Comparison of ENCODE assay signal across 12 cellular contexts in the genomic region with DNA sequence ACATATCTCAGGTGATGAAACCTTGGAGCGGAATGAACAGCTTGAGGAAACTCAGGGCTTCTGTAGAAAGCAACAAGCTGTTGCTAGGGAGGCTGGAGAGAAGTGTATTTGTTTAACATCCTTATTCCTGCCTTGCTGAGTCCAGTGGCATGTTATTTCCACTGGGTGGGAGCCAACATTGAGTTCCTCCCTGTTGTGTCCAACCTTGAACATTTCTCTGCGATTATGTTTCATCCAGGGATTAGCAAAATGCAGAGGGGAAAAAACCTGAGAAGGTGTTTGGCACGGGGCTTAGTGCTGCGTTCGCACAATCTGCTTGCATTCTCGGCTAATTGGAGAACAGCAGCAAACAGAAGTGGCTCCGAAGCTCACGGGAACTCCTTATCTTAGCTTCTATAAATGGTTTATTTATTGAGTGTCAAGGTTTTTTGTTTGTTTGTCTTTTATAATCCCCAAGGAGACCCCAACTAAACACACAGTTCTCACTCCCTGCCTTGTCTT.
DNase-seq lines count a peak whose midpoint lies in the region; ATAC-seq, FAIRE-seq and TF ChIP-seq lines count a peak whose summit lies in the region.
"Had no signal": no experiment of that assay in that cellular context is flagged by ENCODE, and none has a peak within 500 bp of the region (broad histone marks: within the 10 kb centered on the region; RNA-seq: fewer than 3 reads in every experiment).

No MANE protein-coding gene starts in this region.

- H3K9me3 ChIP-seq in astrocyte (ENCODE audit: insufficient read depth, low read depth, low read length) (no peaks in the 10 kb centered on the region), kidney (ENCODE audit: control insufficient read depth in 1 of 2, low read length in 2 of 2) (no peaks in the 10 kb centered on the region)

- peaks cover 9% of the 10 kb centered on the region for H3K4me1 ChIP-seq in astrocyte (ENCODE audit: insufficient read depth, low read length)
- H3K4me1 ChIP-seq in kidney (ENCODE audit: control insufficient read depth in 1 of 2, insufficient read depth in 1 of 2, low read depth in 1 of 2, low read length in 2 of 2), result peaks cover 7 to 15% of the 10 kb centered on the region in 2 donors

- H3K36me3 ChIP-seq in astrocyte (ENCODE audit: insufficient read depth, low read length), result no peaks in the 10 kb centered on the region
- H3K36me3 ChIP-seq in kidney (ENCODE audit: control insufficient read depth in 1 of 2, insufficient read depth in 2 of 2, low read length in 2 of 2), result no peaks in the 10 kb centered on the region

- H3K27me3 ChIP-seq in astrocyte (ENCODE audit: insufficient read depth, low read length), result no peaks in the 10 kb centered on the region

- DNase-seq in NCI-H748 (lab: John Stamatoyannopoulos, UW; ENCODE audit: unreplicated experiment) (peak; percentile 41), NCI-H748 treated with DMSO at 0.1 percent for 48 hours (lab: John Stamatoyannopoulos, UW) (no peak), astrocyte (ENCODE audit: low read depth) (peak; percentile 76), kidney (no peak), stromal cell of bone marrow (ENCODE audit: low read depth) (peak; percentile 71)
- DNase-seq in activated T-helper 1 cell treated with anti-CD3 and anti-CD28 coated beads, Interleukin-12 subunit alpha, Interleukin-12 subunit beta, Interleukin-2, Interleukin-4 antibody, amounts not matched to agents 30 ng/mL and 10 ng/mL and 1 ng/mL, durations not matched to agents 14 hours and 24 hours and 36 hours (ENCODE audit: low spot score), result no peak
- DNase-seq in activated naive CD8-positive, alpha-beta T cell treated with anti-CD3 and anti-CD28 coated beads, Interleukin-2, amount 50 U/mL, for 24 hours, result no peak
- no peak for DNase-seq in naive thymus-derived CD8-positive, alpha-beta T cell
- DNase-seq: activated effector memory CD4-positive, alpha-beta T cell treated with anti-CD3 and anti-CD28 coated beads, Interleukin-2, amount 50 U/mL, for 16 hours; AML-193; occipital lobe had no signal

- peaks cover 4% of the 10 kb centered on the region for H3K4me1 Mint-ChIP-seq in astrocyte (ENCODE audit: low read depth, unreplicated experiment)
- peaks cover 6% of the 10 kb centered on the region for H3K4me1 Mint-ChIP-seq in activated T-helper 1 cell treated with anti-CD3 and anti-CD28 coated beads, Interleukin-12 subunit alpha, Interleukin-12 subunit beta, Interleukin-2, Interleukin-4 antibody, amounts not matched to agents 30 ng/mL and 10 ng/mL and 1 ng/mL, durations not matched to agents 14 hours and 24 hours and 36 hours (ENCODE audit: low read depth)
- H3K4me1 Mint-ChIP-seq in activated naive CD8-positive, alpha-beta T cell treated with anti-CD3 and anti-CD28 coated beads, Interleukin-2, amount 50 U/mL, for 24 hours, result no peaks in the 10 kb centered on the region
- peaks cover 0 to 9% (median 8%) of the 10 kb centered on the region in 4 donors for H3K4me1 Mint-ChIP-seq in naive thymus-derived CD8-positive, alpha-beta T cell

- no peak overlapping the region for H3K27ac Mint-ChIP-seq in astrocyte (ENCODE audit: unreplicated experiment)
- H3K27ac Mint-ChIP-seq in activated T-helper 1 cell treated with anti-CD3 and anti-CD28 coated beads, Interleukin-12 subunit alpha, Interleukin-12 subunit beta, Interleukin-2, Interleukin-4 antibody, amounts not matched to agents 30 ng/mL and 10 ng/mL and 1 ng/mL, durations not matched to agents 14 hours and 24 hours and 36 hours, result no peak overlapping the region
- H3K27ac Mint-ChIP-seq in activated naive CD8-positive, alpha-beta T cell treated with anti-CD3 and anti-CD28 coated beads, Interleukin-2, amount 50 U/mL, for 24 hours, result no peak overlapping the region
- no peak overlapping the region for H3K27ac Mint-ChIP-seq in naive thymus-derived CD8-positive, alpha-beta T cell

- H3K27me3 Mint-ChIP-seq in astrocyte (ENCODE audit: low read depth, unreplicated experiment), result peaks cover 25% of the 10 kb centered on the region
- peaks cover 3% of the 10 kb centered on the region for H3K27me3 Mint-ChIP-seq in activated T-helper 1 cell treated with anti-CD3 and anti-CD28 coated beads, Interleukin-12 subunit alpha, Interleukin-12 subunit beta, Interleukin-2, Interleukin-4 antibody, amounts not matched to agents 30 ng/mL and 10 ng/mL and 1 ng/mL, durations not matched to agents 14 hours and 24 hours and 36 hours (ENCODE audit: insufficient read depth)
- peaks cover 1% of the 10 kb centered on the region for H3K27me3 Mint-ChIP-seq in activated naive CD8-positive, alpha-beta T cell treated with anti-CD3 and anti-CD28 coated beads, Interleukin-2, amount 50 U/mL, for 24 hours
- H3K27me3 Mint-ChIP-seq in naive thymus-derived CD8-positive, alpha-beta T cell, result peaks cover 0 to 2% (median 0%) of the 10 kb centered on the region in 5 donors

- H3K9me3 Mint-ChIP-seq in astrocyte (ENCODE audit: unreplicated experiment), result no peaks in the 10 kb centered on the region
- H3K9me3 Mint-ChIP-seq in activated T-helper 1 cell treated with anti-CD3 and anti-CD28 coated beads, Interleukin-12 subunit alpha, Interleukin-12 subunit beta, Interleukin-2, Interleukin-4 antibody, amounts not matched to agents 30 ng/mL and 10 ng/mL and 1 ng/mL, durations not matched to agents 14 hours and 24 hours and 36 hours, result peaks cover 4% of the 10 kb centered on the region
- peaks cover 3% of the 10 kb centered on the region for H3K9me3 Mint-ChIP-seq in activated naive CD8-positive, alpha-beta T cell treated with anti-CD3 and anti-CD28 coated beads, Interleukin-2, amount 50 U/mL, for 24 hours
- H3K9me3 Mint-ChIP-seq in naive thymus-derived CD8-positive, alpha-beta T cell, result peaks cover 0 to 5% (median 0%) of the 10 kb centered on the region in 9 donors

- H3K27ac ChIP-seq in astrocyte (ENCODE audit: low read depth, low read length), result no peak overlapping the region
- no peak overlapping the region for H3K27ac ChIP-seq in kidney (ENCODE audit: low read depth in 2 of 2, low read length in 2 of 2)

- POLR2A ChIA-PET in naive thymus-derived CD8-positive, alpha-beta T cell (lab: Charles Lee), result no interaction called here

- no peak overlapping the region for H3K4me3 Mint-ChIP-seq in astrocyte (ENCODE audit: unreplicated experiment)
- H3K4me3 Mint-ChIP-seq in activated T-helper 1 cell treated with anti-CD3 and anti-CD28 coated beads, Interleukin-12 subunit alpha, Interleukin-12 subunit beta, Interleukin-2, Interleukin-4 antibody, amounts not matched to agents 30 ng/mL and 10 ng/mL and 1 ng/mL, durations not matched to agents 14 hours and 24 hours and 36 hours, result no peak overlapping the region
- H3K4me3 Mint-ChIP-seq in activated naive CD8-positive, alpha-beta T cell treated with anti-CD3 and anti-CD28 coated beads, Interleukin-2, amount 50 U/mL, for 24 hours, result no peak overlapping the region
- H3K4me3 Mint-ChIP-seq in naive thymus-derived CD8-positive, alpha-beta T cell, result no peak overlapping the region

- intact Hi-C loops in kidney (cut with DNase I), result no loop called here
- intact Hi-C loops in activated T-helper 1 cell treated with anti-CD3 and anti-CD28 coated beads, Interleukin-12 subunit alpha, Interleukin-12 subunit beta, Interleukin-2, Interleukin-4 antibody, amounts not matched to agents 30 ng/mL and 10 ng/mL and 1 ng/mL, durations not matched to agents 14 hours and 24 hours and 36 hours (cut with micrococcal nuclease), result no loop called here

- H3K79me2 ChIP-seq in astrocyte (ENCODE audit: insufficient read depth, low read length), result no peaks in the 10 kb centered on the region

- H2AFZ ChIP-seq in astrocyte (ENCODE audit: low read depth, low read length), result no peak overlapping the region

- no peak overlapping the region for H3K4me3 ChIP-seq in astrocyte (ENCODE audit: insufficient read depth, low read depth, low read length)
- H3K4me3 ChIP-seq in kidney (ENCODE audit: low read length in 2 of 2), result peak overlapping the region; percentile 19 to 30
- H3K4me3 ChIP-seq: GM12878 had no signal

- TF ChIP-seq CTCF in astrocyte (IDR thresholded peaks at IDR 0.05; ENCODE audit: insufficient read depth, low read depth, low read length) (no peak), kidney (IDR thresholded peaks at IDR 0.05; ENCODE audit: borderline replicate concordance, extremely low read depth, insufficient read depth) (no peak)

- H4K20me1 ChIP-seq in astrocyte (ENCODE audit: insufficient read depth, low read length), result no peaks in the 10 kb centered on the region

- FAIRE-seq in astrocyte (lab: Jason Lieb, UNC), result no peak
- no peak for FAIRE-seq in kidney (lab: Jason Lieb, UNC)
- FAIRE-seq: GM12878 had no signal

- H3K9ac ChIP-seq in astrocyte (ENCODE audit: low read length) (no peak overlapping the region), kidney (ENCODE audit: low read length in 2 of 2) (no peak overlapping the region)

- H3K36me3 Mint-ChIP-seq in astrocyte (ENCODE audit: low read depth, unreplicated experiment), result peaks cover 5% of the 10 kb centered on the region
- H3K36me3 Mint-ChIP-seq in activated T-helper 1 cell treated with anti-CD3 and anti-CD28 coated beads, Interleukin-12 subunit alpha, Interleukin-12 subunit beta, Interleukin-2, Interleukin-4 antibody, amounts not matched to agents 30 ng/mL and 10 ng/mL and 1 ng/mL, durations not matched to agents 14 hours and 24 hours and 36 hours (ENCODE audit: low read depth), result no peaks in the 10 kb centered on the region
- no peaks in the 10 kb centered on the region for H3K36me3 Mint-ChIP-seq in activated naive CD8-positive, alpha-beta T cell treated with anti-CD3 and anti-CD28 coated beads, Interleukin-2, amount 50 U/mL, for 24 hours (ENCODE audit: low read depth)
- H3K36me3 Mint-ChIP-seq in naive thymus-derived CD8-positive, alpha-beta T cell, result peaks cover 0 to 5% (median 0%) of the 10 kb centered on the region in 3 donors

- no peak for ATAC-seq in activated naive CD8-positive, alpha-beta T cell treated with anti-CD3 and anti-CD28 coated beads, Interleukin-2, amount 50 U/mL, for 24 hours
- no peak for ATAC-seq in naive thymus-derived CD8-positive, alpha-beta T cell
- ATAC-seq: GM12878 had no signal

- peak overlapping the region; percentile 67 for H3K4me2 ChIP-seq in astrocyte (ENCODE audit: low read length)

Comparison
In these comparisons a context has a peak if more than half of its experiments do, and no peak if none do; other contexts are left out.
1. DNase-seq: peak in NCI-H748 (single experiment), astrocyte (single experiment) and stromal cell of bone marrow (single experiment); none in NCI-H748 treated with DMSO at 0.1 percent for 48 hours (single experiment), kidney (single experiment), activated T-helper 1 cell treated with anti-CD3 and anti-CD28 coated beads, Interleukin-12 subunit alpha, Interleukin-12 subunit beta, Interleukin-2, Interleukin-4 antibody, amounts not matched to agents 30 ng/mL and 10 ng/mL and 1 ng/mL, durations not matched to agents 14 hours and 24 hours and 36 hours (single experiment), activated naive CD8-positive, alpha-beta T cell treated with anti-CD3 and anti-CD28 coated beads, Interleukin-2, amount 50 U/mL, for 24 hours (single experiment) and naive thymus-derived CD8-positive, alpha-beta T cell (0 of 10).